9 cellular contexts compared by ENCODE assay signal in the genomic region with DNA sequence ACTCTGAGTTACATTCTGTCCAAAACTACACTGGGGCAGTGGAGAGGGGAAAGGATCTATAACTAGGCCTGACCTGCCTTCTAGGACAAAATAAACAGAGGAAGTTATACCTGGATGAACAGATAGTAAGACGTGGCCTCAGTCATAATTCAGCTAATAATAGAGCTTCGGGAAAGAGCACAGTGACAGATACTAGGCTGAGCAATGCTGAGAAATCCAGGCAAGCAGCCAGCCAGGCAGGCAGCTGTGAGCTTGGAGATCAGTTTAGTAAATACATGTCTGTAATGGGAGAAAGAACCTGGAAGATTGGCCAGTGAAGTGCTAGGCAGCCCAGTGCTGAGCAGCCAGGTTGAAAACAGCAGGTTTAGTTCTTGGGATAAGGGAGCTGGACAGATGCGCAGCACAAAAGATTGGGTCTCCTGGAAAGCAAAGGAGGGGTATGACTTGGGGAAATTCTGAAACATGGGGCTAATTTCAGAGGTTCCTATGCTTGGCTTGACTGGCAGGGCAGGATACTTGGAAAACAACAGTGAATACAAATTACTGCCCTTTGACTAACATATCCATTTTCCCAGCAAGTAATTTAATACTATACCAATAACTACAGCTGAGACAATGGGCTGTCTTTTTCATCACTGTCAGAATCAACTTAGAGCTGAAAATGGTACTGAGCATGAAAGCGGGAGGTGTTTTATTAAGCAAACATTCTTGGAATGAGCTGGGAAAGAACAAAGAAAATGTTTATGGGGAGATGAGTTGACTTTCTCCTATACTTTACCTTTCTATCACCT.
DNase-seq lines count a peak whose midpoint lies in the region; ATAC-seq and TF ChIP-seq lines count a peak whose summit lies in the region.
"Had no signal": no experiment of that assay in that cellular context is flagged by ENCODE, and none has a peak within 500 bp of the region (broad histone marks: within the 10 kb centered on the region; RNA-seq: fewer than 3 reads in every experiment).

No MANE protein-coding gene starts in this region.

- peak; percentile 44 for DNase-seq in AG04449 (ENCODE audit: low read depth, low spot score)
- DNase-seq in NCI-H146 (lab: John Stamatoyannopoulos, UW), result peak; percentile 92
- DNase-seq in body of pancreas, result peak; percentile 62 to 86 (median 72)
- peak; percentile 81 for DNase-seq in kidney tubule cell (ENCODE audit: low spot score)
- no peak for DNase-seq in activated CD4-positive, alpha-beta T cell treated with anti-CD3 and anti-CD28 coated beads, Interleukin-2, amount 50 U/mL, for 4 hours
- no peak for DNase-seq in activated naive CD4-positive, alpha-beta T cell treated with anti-CD3 and anti-CD28 coated beads, Interleukin-2, amount 50 U/mL, for 16 hours

- H3K4me3 ChIP-seq in AG04449 (ENCODE audit: low read depth, low read length) (no peak overlapping the region), body of pancreas (no peak overlapping the region)
- H3K4me3 ChIP-seq: BLaER1 treated with 17β-estradiol and CSF1 and Interleukin-3, amounts not matched to agents 10 nM and 100 nM had no signal

- peak; percentile 82 for ATAC-seq in body of pancreas
- no peak for ATAC-seq in HG03108 (IDR thresholded peaks at IDR 0.05; ENCODE audit: unreplicated experiment)
- no peak for ATAC-seq in GM21723 (IDR thresholded peaks at IDR 0.05; ENCODE audit: unreplicated experiment)

- TF ChIP-seq CTCF in AG04449 (IDR thresholded peaks at IDR 0.05; ENCODE audit: insufficient read depth, low read length, missing control alignments) (no peak), body of pancreas (IDR thresholded peaks at IDR 0.05) (no peak)

- H3K4me1 ChIP-seq in body of pancreas, result no peaks in the 10 kb centered on the region

- no peak overlapping the region for H3K27ac ChIP-seq in body of pancreas
- H3K27ac ChIP-seq: BLaER1 treated with 17β-estradiol and CSF1 and Interleukin-3, amounts not matched to agents 10 nM and 100 nM had no signal

- H3K9me3 ChIP-seq in body of pancreas, result no peaks in the 10 kb centered on the region
- H3K9me3 ChIP-seq: BLaER1 treated with 17β-estradiol and CSF1 and Interleukin-3, amounts not matched to agents 10 nM and 100 nM had no signal

- 37 to 38% methylated on average over 4 of the region's 4 CpGs for WGBS in body of pancreas, 2 donors

- intact Hi-C loops in body of pancreas (cut with DNase I), result no loop called here

- H3K27me3 ChIP-seq in body of pancreas, result no peaks in the 10 kb centered on the region
- H3K27me3 ChIP-seq: BLaER1 treated with 17β-estradiol and CSF1 and Interleukin-3, amounts not matched to agents 10 nM and 100 nM had no signal

- no peak for TF ChIP-seq POLR2A in body of pancreas (IDR thresholded peaks at IDR 0.05)

- POLR2A ChIA-PET in AG04449 (lab: Yijun Ruan, JAX), result no interaction called here

- CTCF ChIA-PET in AG04449 (lab: Yijun Ruan, JAX), result no interaction called here

- no peaks in the 10 kb centered on the region for H3K36me3 ChIP-seq in body of pancreas (replicated peaks in 1 of 2; ENCODE audit: insufficient read depth in 1 of 2, low read depth in 2 of 2)
- H3K36me3 ChIP-seq: BLaER1 treated with 17β-estradiol and CSF1 and Interleukin-3, amounts not matched to agents 10 nM and 100 nM had no signal

Comparison
In these comparisons a context has a peak if more than half of its experiments do, and no peak if none do; other contexts are left out.
1. DNase-seq: peak in AG04449 (single experiment), NCI-H146 (single experiment), body of pancreas (4 of 4) and kidney tubule cell (single experiment); none in activated CD4-positive, alpha-beta T cell treated with anti-CD3 and anti-CD28 coated beads, Interleukin-2, amount 50 U/mL, for 4 hours (0 of 2) and activated naive CD4-positive, alpha-beta T cell treated with anti-CD3 and anti-CD28 coated beads, Interleukin-2, amount 50 U/mL, for 16 hours (single experiment).